In the genomic region with DNA sequence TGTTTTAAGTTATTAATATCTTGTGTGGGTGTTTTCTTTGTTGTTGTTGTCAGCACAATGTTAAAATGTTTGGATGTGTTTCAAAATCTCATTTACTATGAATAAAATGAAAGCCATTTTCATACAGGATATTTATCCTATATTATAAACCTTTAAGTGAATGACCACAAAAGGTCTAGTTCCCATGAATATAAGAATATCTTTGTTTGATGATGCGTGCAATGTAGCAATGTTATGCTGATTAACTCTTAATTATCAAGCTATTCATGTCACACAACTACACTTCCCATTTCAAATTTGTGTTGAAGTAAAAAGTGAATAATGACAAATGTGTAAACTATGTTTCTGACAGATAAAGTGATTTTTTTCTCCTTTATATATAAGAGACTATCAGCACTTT, we compare ENCODE assay signal across 16 cellular contexts. TPM values are rescaled to one million over a fixed set of nuclear protein-coding genes. Genes with fewer than 3 reads are reported as not detected.
DNase-seq lines count a peak whose midpoint lies in the region; ATAC-seq and TF ChIP-seq lines count a peak whose summit lies in the region.
"Had no signal": no experiment of that assay in that cellular context is flagged by ENCODE, and none has a peak within 500 bp of the region (broad histone marks: within the 10 kb centered on the region; RNA-seq: fewer than 3 reads in every experiment).

No MANE protein-coding gene starts in this region.

- WGBS in spleen, 5 donors = 64 to 78% (median 72%) methylated on average over 1 of the region's 1 CpG

- peaks cover 18% of the 10 kb centered on the region for H3F3A ChIP-seq in Loucy (ENCODE audit: low read depth)

- peaks cover 38% of the 10 kb centered on the region for H3K4me1 Mint-ChIP-seq in dendritic cell treated with granulocyte-macrophage colony-stimulating factor and Interleukin-4, amounts not matched to agents 40 ng/mL and 50 ng/mL, for 4 days (ENCODE audit: low read depth)
- H3K4me1 Mint-ChIP-seq in chondrocyte (ENCODE audit: low read depth) = peaks cover 38% of the 10 kb centered on the region

- no peaks in the 10 kb centered on the region for H3K27me3 ChIP-seq in Loucy (ENCODE audit: insufficient read depth, low read length, poor library complexity, severe bottlenecking)
- no peaks in the 10 kb centered on the region for H3K27me3 ChIP-seq in spleen (replicated peaks in 1 of 7)
- H3K27me3 ChIP-seq in H7 (ENCODE audit: control insufficient read depth, insufficient read depth, low read length) = no peaks in the 10 kb centered on the region

- H3K36me3 Mint-ChIP-seq in dendritic cell treated with granulocyte-macrophage colony-stimulating factor and Interleukin-4, amounts not matched to agents 40 ng/mL and 50 ng/mL, for 4 days (ENCODE audit: low read depth) = peaks cover 12% of the 10 kb centered on the region
- H3K36me3 Mint-ChIP-seq in chondrocyte (ENCODE audit: low read depth) = peaks cover 8% of the 10 kb centered on the region
- H3K36me3 Mint-ChIP-seq: CD8-positive, alpha-beta T cell had no signal

- no peaks in the 10 kb centered on the region for H4K20me1 ChIP-seq in Loucy (ENCODE audit: insufficient read depth, low read length, poor library complexity, severe bottlenecking)

- no peak for TF ChIP-seq POLR2A in spleen (IDR thresholded peaks at IDR 0.05)

- peak overlapping the region; percentile 64 for H3K9ac ChIP-seq in Loucy (ENCODE audit: low read depth, low read length, poor library complexity, severe bottlenecking)

- H3K27ac ChIP-seq in spleen = peak overlapping the region in 7 of 8 donors; percentile 81 to 91 (median 85)

- H3K9me3 Mint-ChIP-seq in dendritic cell treated with granulocyte-macrophage colony-stimulating factor and Interleukin-4, amounts not matched to agents 40 ng/mL and 50 ng/mL, for 4 days = no peaks in the 10 kb centered on the region
- H3K9me3 Mint-ChIP-seq in chondrocyte (ENCODE audit: low read depth) = no peaks in the 10 kb centered on the region
- H3K9me3 Mint-ChIP-seq: CD8-positive, alpha-beta T cell had no signal

- H3K9me3 ChIP-seq in Loucy (ENCODE audit: insufficient read depth, low read depth, low read length) (no peaks in the 10 kb centered on the region), spleen (no peaks in the 10 kb centered on the region)

- peak overlapping the region; percentile 61 for H3K27ac Mint-ChIP-seq in dendritic cell treated with granulocyte-macrophage colony-stimulating factor and Interleukin-4, amounts not matched to agents 40 ng/mL and 50 ng/mL, for 4 days
- H3K27ac Mint-ChIP-seq in chondrocyte (ENCODE audit: unreplicated experiment) = no peak overlapping the region
- H3K27ac Mint-ChIP-seq: CD8-positive, alpha-beta T cell had no signal

- H3K9me2 ChIP-seq in Loucy (replicated peaks; ENCODE audit: low read depth, low read length) = no peaks in the 10 kb centered on the region

- H3K4me2 ChIP-seq in Loucy (ENCODE audit: low read depth, low read length, poor library complexity, severe bottlenecking) = peak overlapping the region; percentile 56

- no peak overlapping the region for H3K4me3 Mint-ChIP-seq in dendritic cell treated with granulocyte-macrophage colony-stimulating factor and Interleukin-4, amounts not matched to agents 40 ng/mL and 50 ng/mL, for 4 days
- H3K4me3 Mint-ChIP-seq in chondrocyte (ENCODE audit: unreplicated experiment) = no peak overlapping the region
- H3K4me3 Mint-ChIP-seq: CD8-positive, alpha-beta T cell had no signal

- no peak for ATAC-seq in HG03025 (IDR thresholded peaks at IDR 0.05; ENCODE audit: low FRiP score, unreplicated experiment)
- ATAC-seq: CD8-positive, alpha-beta T cell; HCT116; K562 had no signal

- peaks cover 34% of the 10 kb centered on the region; the same call in 1 of the 2 replicates for H3K79me2 ChIP-seq in Loucy (ENCODE audit: insufficient read depth, low read length)

- POLR2A ChIA-PET in HEK293T (lab: Yijun Ruan, JAX) = no interaction called here

- no peaks in the 10 kb centered on the region for H3K27me3 Mint-ChIP-seq in dendritic cell treated with granulocyte-macrophage colony-stimulating factor and Interleukin-4, amounts not matched to agents 40 ng/mL and 50 ng/mL, for 4 days
- no peaks in the 10 kb centered on the region for H3K27me3 Mint-ChIP-seq in chondrocyte (ENCODE audit: low read depth)

- H3K4me3 ChIP-seq in GM08714 (ENCODE audit: low read length) (peak overlapping the region; percentile 59; the same call in 1 of the 2 replicates), Loucy (ENCODE audit: low read length, poor library complexity, severe bottlenecking) (peak overlapping the region; percentile 33), spleen (peak overlapping the region in 3 of 8 donors; percentile 3 to 57 (median 28)), H7 (ENCODE audit: insufficient read depth, low read depth, low read length) (no peak overlapping the region)
- H3K4me3 ChIP-seq: K562 had no signal

- peaks cover 63% of the 10 kb centered on the region for H3K4me1 ChIP-seq in Loucy (ENCODE audit: insufficient read depth, low read length, poor library complexity, severe bottlenecking)
- H3K4me1 ChIP-seq in spleen = peaks cover 22 to 99% (median 68%) of the 10 kb centered on the region in 6 donors

- H2AFZ ChIP-seq in Loucy (ENCODE audit: low read length) = no peak overlapping the region

- TF ChIP-seq CTCF in Loucy (conservative IDR thresholded peaks at IDR 0.05; ENCODE audit: low read length) (no peak), spleen (IDR thresholded peaks at IDR 0.05 in 8 of 11, conservative IDR thresholded peaks at IDR 0.05 in 3 of 11) (no peak), chondrocyte (IDR thresholded peaks at IDR 0.05) (no peak)

- intact Hi-C loops in dendritic cell treated with granulocyte-macrophage colony-stimulating factor and Interleukin-4, amounts not matched to agents 40 ng/mL and 50 ng/mL, for 4 days (cut with micrococcal nuclease) = loop anchor here (5.0 to 10.0 kb wide), 2 partner anchors 36 to 58 kb away; no protein-coding TSS in a partner anchor
- intact Hi-C loops in spleen (cut with DNase I; ENCODE audit: low total_unique reads) = loop anchor here (10.0 kb wide), 1 partner anchor 62 kb away; a partner anchor contains a TSS

- CTCF ChIA-PET in HEK293T (lab: Yijun Ruan, JAX) = no interaction called here

- no peak for DNase-seq in spleen
- DNase-seq in chondrocyte (ENCODE audit: low spot score) = no peak
- DNase-seq in H7 = no peak
- DNase-seq in HEK293T (ENCODE audit: extremely low spot score) = no peak
- DNase-seq: CD8-positive, alpha-beta T cell; DMS79; NCI-H1048; NCI-H1436 treated with DMSO at 0.1 percent for 48 hours; NCI-H748 treated with DMSO at 0.1 percent for 48 hours had no signal

- no peaks in the 10 kb centered on the region for H3K36me3 ChIP-seq in Loucy (ENCODE audit: insufficient read depth, low read length)
- H3K36me3 ChIP-seq in spleen = peaks cover 0 to 24% (median 0%) of the 10 kb centered on the region in 6 donors
- no peaks in the 10 kb centered on the region for H3K36me3 ChIP-seq in H7 (replicated peaks; ENCODE audit: control insufficient read depth, insufficient read depth, low read length)

TF ChIP-seq in HEK293T, 16 proteins besides CTCF, POLR2A, EP300 and RAD21:
- TF ChIP-seq TARDBP (IDR thresholded peaks at IDR 0.05) = no peak
- no peak for TF ChIP-seq SP1 (IDR thresholded peaks at IDR 0.05)
- TF ChIP-seq BHLHE40 (IDR thresholded peaks at IDR 0.05; ENCODE audit: borderline replicate concordance) = no peak
- no peak for TF ChIP-seq CTBP1 (IDR thresholded peaks at IDR 0.05; ENCODE audit: borderline replicate concordance)
- no peak for TF ChIP-seq FOXK2 (IDR thresholded peaks at IDR 0.05)
- TF ChIP-seq NFRKB (IDR thresholded peaks at IDR 0.05) = no peak
- TF ChIP-seq LEF1 (IDR thresholded peaks at IDR 0.05; ENCODE audit: borderline replicate concordance) = no peak

RNA-seq across cellular contexts. Expression of a gene that starts 59.8 kb away (rescaled TPM):
- total RNA-seq in spleen = 100 to 1,000 TPM in 6 of 7 donors, 10 to 100 TPM in 1; 94.4 to 153 (median 129) TPM
- 10 to 100 TPM; 19.3 to 24.6 (median 24.3) TPM for polyA plus RNA-seq in spleen
- 25.4 to 35.7 TPM (median 29.6 TPM) in 3 replicates for total RNA-seq in chondrocyte
- total RNA-seq in H7 (2014; rRNA removed; shearing (Covaris generic)) = 3.4 and 5.5 TPM in 2 replicates
- total RNA-seq: G401 had no signal
